ENCODE assay signal across 33 cellular contexts in the genomic region with DNA sequence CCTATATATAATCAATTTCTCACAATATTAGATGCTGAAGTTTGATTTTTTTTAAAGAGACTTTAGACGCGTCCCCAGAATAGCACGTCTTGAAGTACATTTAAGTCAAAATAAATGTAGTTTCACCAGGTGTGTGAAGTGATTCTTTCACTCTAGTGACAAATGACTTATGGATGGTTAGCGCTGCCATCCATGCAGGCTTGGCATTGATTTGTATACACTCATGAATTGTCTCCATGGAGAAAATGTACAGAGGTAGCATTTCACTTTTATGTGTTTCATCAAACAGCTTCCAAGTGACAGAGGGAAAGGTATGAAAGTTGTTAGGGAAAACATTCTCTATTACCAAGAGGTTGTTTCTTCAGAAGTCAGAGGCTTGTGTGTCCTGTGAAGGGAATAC.
"Had no signal": no experiment of that assay in that cellular context is flagged by ENCODE, and none has a peak within 500 bp of the region (broad histone marks: within the 10 kb centered on the region; RNA-seq: fewer than 3 reads in every experiment).

No MANE protein-coding gene starts in this region.

- H3K27me3 ChIP-seq: adrenal gland, ascending aorta, breast epithelium, cardiac muscle cell, colonic mucosa, esophagus squamous epithelium, gastroesophageal sphincter, heart right ventricle had no signal

- H3K4me3 ChIP-seq: adrenal gland, ascending aorta, breast epithelium, cardiac muscle cell, colonic mucosa, esophagus squamous epithelium, gastroesophageal sphincter, heart right ventricle had no signal

- H3K36me3 ChIP-seq: adrenal gland, ascending aorta, breast epithelium, cardiac muscle cell, colonic mucosa, esophagus squamous epithelium, heart right ventricle had no signal

- H3K27ac Mint-ChIP-seq: activated CD4-positive, alpha-beta memory T cell treated with anti-CD3 and anti-CD28 coated beads for 36 hours; activated CD4-positive, alpha-beta T cell treated with anti-CD3 and anti-CD28 coated beads for 36 hours; activated CD4-positive, alpha-beta T cell treated with anti-CD3 and anti-CD28 coated beads, Interleukin-2, amount 10 ng/mL, durations not matched to agents 24 days and 14 days; activated CD8-positive, alpha-beta memory T cell treated with anti-CD3 and anti-CD28 coated beads, Interleukin-2, amount 10 ng/mL, durations not matched to agents 7 days and 5 days; activated CD8-positive, alpha-beta T cell treated with anti-CD3 and anti-CD28 coated beads, Interleukin-2, amount 10 ng/mL, durations not matched to agents 7 days and 5 days; activated naive CD4-positive, alpha-beta T cell treated with anti-CD3 and anti-CD28 coated beads for 36 hours; activated naive CD4-positive, alpha-beta T cell treated with anti-CD3 and anti-CD28 coated beads, Interleukin-2, amount 50 U/mL, for 24 hours; activated naive CD8-positive, alpha-beta T cell treated with anti-CD3 and anti-CD28 coated beads for 36 hours; activated naive CD8-positive, alpha-beta T cell treated with anti-CD3 and anti-CD28 coated beads, Interleukin-2, amount 50 U/mL, for 24 hours; activated T-helper 1 cell treated with anti-CD3 and anti-CD28 coated beads, Interleukin-12 subunit alpha, Interleukin-12 subunit beta, Interleukin-2, Interleukin-4 antibody, amounts not matched to agents 30 ng/mL and 10 ng/mL and 1 ng/mL, durations not matched to agents 14 hours and 24 hours and 36 hours; activated T-helper 2 cell treated with anti-CD3 and anti-CD28 coated beads, Interferon-gamma antibody, Interleukin-2, Interleukin-4, amounts not matched to agents 10 μg/mL and 5 μg/mL and 100 μg/mL, durations not matched to agents 14 hours and 24 hours and 36 hours; brain had no signal

- H3K9me3 Mint-ChIP-seq: activated CD4-positive, alpha-beta memory T cell treated with anti-CD3 and anti-CD28 coated beads for 36 hours; activated CD4-positive, alpha-beta T cell treated with anti-CD3 and anti-CD28 coated beads, Interleukin-2, amount 10 ng/mL, durations not matched to agents 24 days and 14 days; activated naive CD4-positive, alpha-beta T cell treated with anti-CD3 and anti-CD28 coated beads for 36 hours; activated naive CD4-positive, alpha-beta T cell treated with anti-CD3 and anti-CD28 coated beads, Interleukin-2, amount 50 U/mL, for 24 hours; activated naive CD8-positive, alpha-beta T cell treated with anti-CD3 and anti-CD28 coated beads for 36 hours; activated naive CD8-positive, alpha-beta T cell treated with anti-CD3 and anti-CD28 coated beads, Interleukin-2, amount 50 U/mL, for 24 hours; activated T-helper 1 cell treated with anti-CD3 and anti-CD28 coated beads, Interleukin-12 subunit alpha, Interleukin-12 subunit beta, Interleukin-2, Interleukin-4 antibody, amounts not matched to agents 30 ng/mL and 10 ng/mL and 1 ng/mL, durations not matched to agents 14 hours and 24 hours and 36 hours; activated T-helper 2 cell treated with anti-CD3 and anti-CD28 coated beads, Interferon-gamma antibody, Interleukin-2, Interleukin-4, amounts not matched to agents 10 μg/mL and 5 μg/mL and 100 μg/mL, durations not matched to agents 14 hours and 24 hours and 36 hours had no signal

- DNase-seq: activated CD4-positive, alpha-beta memory T cell treated with anti-CD3 and anti-CD28 coated beads for 36 hours; activated CD4-positive, alpha-beta T cell treated with anti-CD3 and anti-CD28 coated beads for 36 hours; activated CD4-positive, alpha-beta T cell treated with anti-CD3 and anti-CD28 coated beads, Interleukin-2, amount 10 ng/mL, durations not matched to agents 24 days and 14 days; activated CD4-positive, CD25-positive, alpha-beta regulatory T cell; activated CD4-positive, CD25-positive, alpha-beta regulatory T cell treated with anti-CD3 and anti-CD28 coated beads, Interleukin-2, amount 50 U/mL, for 72 hours; activated CD8-positive, alpha-beta memory T cell treated with anti-CD3 and anti-CD28 coated beads, Interleukin-2, amount 10 ng/mL, durations not matched to agents 7 days and 5 days; activated CD8-positive, alpha-beta memory T cell treated with anti-CD3 and anti-CD28 coated beads, Interleukin-2, amount 50 U/mL, for 4 hours; activated CD8-positive, alpha-beta T cell treated with anti-CD3 and anti-CD28 coated beads, Interleukin-2, amount 10 ng/mL, durations not matched to agents 7 days and 5 days; activated effector memory CD4-positive, alpha-beta T cell treated with anti-CD3 and anti-CD28 coated beads, Interleukin-2, amount 50 U/mL, for 16 hours; activated naive CD4-positive, alpha-beta T cell treated with anti-CD3 and anti-CD28 coated beads for 36 hours; activated naive CD8-positive, alpha-beta T cell treated with anti-CD3 and anti-CD28 coated beads for 36 hours; activated naive CD8-positive, alpha-beta T cell treated with anti-CD3 and anti-CD28 coated beads, Interleukin-2, amount 50 U/mL, for 24 hours; activated T-cell treated with anti-CD3 and anti-CD28 coated beads, Interleukin-2, amount 50 U/mL, for 1 hour; activated T-cell treated with anti-CD3 and anti-CD28 coated beads, Interleukin-2, amount 50 U/mL, for 48 hours; adrenal gland; amygdala; central memory CD4-positive, alpha-beta T cell; cerebellar nuclear complex; colonic mucosa; effector CD8-positive, alpha-beta T cell; esophagus squamous epithelium; foreskin melanocyte; heart right ventricle; T-helper 2 cell had no signal

- ATAC-seq: activated CD4-positive, alpha-beta T cell treated with anti-CD3 and anti-CD28 coated beads for 36 hours; activated CD8-positive, alpha-beta memory T cell treated with anti-CD3 and anti-CD28 coated beads, Interleukin-2, amount 10 ng/mL, durations not matched to agents 7 days and 5 days; activated CD8-positive, alpha-beta T cell treated with anti-CD3 and anti-CD28 coated beads, Interleukin-2, amount 10 ng/mL, durations not matched to agents 7 days and 5 days; activated naive CD8-positive, alpha-beta T cell treated with anti-CD3 and anti-CD28 coated beads, Interleukin-2, amount 50 U/mL, for 24 hours; gastroesophageal sphincter; heart right ventricle had no signal

- H3K27ac ChIP-seq: adrenal gland, ascending aorta, breast epithelium, cardiac muscle cell, colonic mucosa, epithelial cell of prostate, esophagus squamous epithelium, gastroesophageal sphincter, heart right ventricle had no signal

- H3K4me1 Mint-ChIP-seq: activated CD4-positive, alpha-beta T cell treated with anti-CD3 and anti-CD28 coated beads for 36 hours; activated CD4-positive, alpha-beta T cell treated with anti-CD3 and anti-CD28 coated beads, Interleukin-2, amount 10 ng/mL, durations not matched to agents 24 days and 14 days; activated CD8-positive, alpha-beta memory T cell treated with anti-CD3 and anti-CD28 coated beads, Interleukin-2, amount 10 ng/mL, durations not matched to agents 7 days and 5 days; activated naive CD4-positive, alpha-beta T cell treated with anti-CD3 and anti-CD28 coated beads, Interleukin-2, amount 50 U/mL, for 24 hours; activated naive CD8-positive, alpha-beta T cell treated with anti-CD3 and anti-CD28 coated beads for 36 hours; activated naive CD8-positive, alpha-beta T cell treated with anti-CD3 and anti-CD28 coated beads, Interleukin-2, amount 50 U/mL, for 24 hours had no signal

- H3K36me3 Mint-ChIP-seq: activated CD4-positive, alpha-beta memory T cell treated with anti-CD3 and anti-CD28 coated beads for 36 hours; activated CD8-positive, alpha-beta memory T cell treated with anti-CD3 and anti-CD28 coated beads, Interleukin-2, amount 10 ng/mL, durations not matched to agents 7 days and 5 days; activated naive CD4-positive, alpha-beta T cell treated with anti-CD3 and anti-CD28 coated beads, Interleukin-2, amount 50 U/mL, for 24 hours; activated naive CD8-positive, alpha-beta T cell treated with anti-CD3 and anti-CD28 coated beads for 36 hours had no signal

- H3K9me3 ChIP-seq: adrenal gland, ascending aorta, breast epithelium, colonic mucosa, esophagus squamous epithelium, gastroesophageal sphincter, heart right ventricle had no signal

- H3K4me3 Mint-ChIP-seq: activated CD4-positive, alpha-beta memory T cell treated with anti-CD3 and anti-CD28 coated beads for 36 hours; activated CD4-positive, alpha-beta T cell treated with anti-CD3 and anti-CD28 coated beads for 36 hours; activated CD4-positive, alpha-beta T cell treated with anti-CD3 and anti-CD28 coated beads, Interleukin-2, amount 10 ng/mL, durations not matched to agents 24 days and 14 days; activated CD8-positive, alpha-beta memory T cell treated with anti-CD3 and anti-CD28 coated beads, Interleukin-2, amount 10 ng/mL, durations not matched to agents 7 days and 5 days; activated CD8-positive, alpha-beta T cell treated with anti-CD3 and anti-CD28 coated beads, Interleukin-2, amount 10 ng/mL, durations not matched to agents 7 days and 5 days; activated naive CD4-positive, alpha-beta T cell treated with anti-CD3 and anti-CD28 coated beads for 36 hours; activated naive CD4-positive, alpha-beta T cell treated with anti-CD3 and anti-CD28 coated beads, Interleukin-2, amount 50 U/mL, for 24 hours; activated naive CD8-positive, alpha-beta T cell treated with anti-CD3 and anti-CD28 coated beads for 36 hours; activated naive CD8-positive, alpha-beta T cell treated with anti-CD3 and anti-CD28 coated beads, Interleukin-2, amount 50 U/mL, for 24 hours; activated T-helper 1 cell treated with anti-CD3 and anti-CD28 coated beads, Interleukin-12 subunit alpha, Interleukin-12 subunit beta, Interleukin-2, Interleukin-4 antibody, amounts not matched to agents 30 ng/mL and 10 ng/mL and 1 ng/mL, durations not matched to agents 14 hours and 24 hours and 36 hours; brain had no signal

- H3K27me3 Mint-ChIP-seq: activated CD4-positive, alpha-beta memory T cell treated with anti-CD3 and anti-CD28 coated beads for 36 hours; activated CD4-positive, alpha-beta T cell treated with anti-CD3 and anti-CD28 coated beads, Interleukin-2, amount 10 ng/mL, durations not matched to agents 24 days and 14 days; brain had no signal

- H3K4me1 ChIP-seq: adrenal gland, ascending aorta, breast epithelium, colonic mucosa, esophagus squamous epithelium, gastroesophageal sphincter had no signal
